10 cellular contexts compared by ENCODE assay signal in the genomic region with DNA sequence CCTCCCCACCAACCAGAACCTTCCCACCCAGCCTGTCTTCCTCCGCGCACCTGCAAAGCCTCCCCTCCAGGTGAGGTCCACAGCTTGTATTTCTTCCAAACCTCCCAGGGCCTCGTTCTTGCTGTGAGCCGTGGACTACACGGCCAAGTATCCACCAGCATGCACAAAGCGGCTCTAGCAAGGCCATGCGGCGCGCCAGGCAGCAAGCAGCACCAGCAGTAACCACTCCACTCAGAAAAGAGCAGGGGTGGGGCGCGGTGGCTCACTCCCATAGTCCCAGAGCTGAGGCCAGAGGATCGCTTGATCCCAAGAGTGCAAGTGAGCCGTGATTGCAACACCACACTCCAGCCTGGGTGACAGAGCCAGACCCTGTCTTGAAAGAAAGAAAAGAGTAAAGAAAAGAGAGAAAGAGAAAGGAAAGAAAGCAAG. TPM values are rescaled to one million over a fixed set of nuclear protein-coding genes. Genes with fewer than 3 reads are reported as not detected.
A peak's percentile ranks its signal among the peaks of the same experiment; 100 is the strongest.
DNase-seq lines count a peak whose midpoint lies in the region; TF ChIP-seq lines count a peak whose summit lies in the region.
"Had no signal": no experiment of that assay in that cellular context is flagged by ENCODE, and none has a peak within 500 bp of the region (broad histone marks: within the 10 kb centered on the region; RNA-seq: fewer than 3 reads in every experiment).

No MANE protein-coding gene starts in this region.

- in situ Hi-C loops in mammary epithelial cell (cut with MboI; ENCODE audit: low sequenced_read_pairs in 2 of 2) = no loop called here

- H3K9me3 ChIP-seq in HUES6 (ENCODE audit: control insufficient read depth, insufficient read depth, low read depth, low read length) (no peaks in the 10 kb centered on the region), mammary epithelial cell (replicated peaks; ENCODE audit: insufficient read depth, low read length) (no peaks in the 10 kb centered on the region)

- WGBS in mammary epithelial cell (ENCODE audit: low coverage, missing lambda C conversion rate) = 4% methylated on average over 13 of the region's 13 CpGs

- no peaks in the 10 kb centered on the region for H3K9me3 Mint-ChIP-seq in T-helper 2 cell treated with Interferon-gamma antibody and Interleukin-4, amounts not matched to agents 5 μg/mL and 100 μg/mL, for 36 hours

- H3K4me3 ChIP-seq in HUES6 (ENCODE audit: low read depth, low read length) (peak overlapping the region; percentile 72), mammary epithelial cell (replicated peaks in 1 of 3; ENCODE audit: insufficient read depth in 1 of 3, low read depth in 2 of 3, low read length in 3 of 3) (peak overlapping the region in 2 of 3 experiments; percentile 23 to 35)

- H3K79me2 ChIP-seq in mammary epithelial cell (ENCODE audit: insufficient read depth, low read length) = peaks cover 38% of the 10 kb centered on the region

- no peaks in the 10 kb centered on the region for H4K20me1 ChIP-seq in mammary epithelial cell (ENCODE audit: insufficient read depth, low read length)

- H3K27me3 Mint-ChIP-seq in T-helper 2 cell treated with Interferon-gamma antibody and Interleukin-4, amounts not matched to agents 5 μg/mL and 100 μg/mL, for 36 hours (ENCODE audit: low read depth) = peaks cover 78% of the 10 kb centered on the region

- DNase-seq in mammary epithelial cell (no peak), iris pigment epithelial cell (ENCODE audit: low read depth) (peak; percentile 49), retina (peak; percentile 66), Kasumi-1 (lab: John Stamatoyannopoulos, UW) (no peak), NCI-H69 (lab: John Stamatoyannopoulos, UW) (no peak)
- DNase-seq in T-helper 2 cell treated with Interferon-gamma antibody and Interleukin-4, amounts not matched to agents 5 μg/mL and 100 μg/mL, for 36 hours (ENCODE audit: low spot score) = no peak
- DNase-seq in activated CD8-positive, alpha-beta memory T cell treated with anti-CD3 and anti-CD28 coated beads, Interleukin-2, amount 50 U/mL, for 48 hours = no peak
- DNase-seq: foreskin melanocyte, SIG-M5 had no signal

- H3K36me3 Mint-ChIP-seq in T-helper 2 cell treated with Interferon-gamma antibody and Interleukin-4, amounts not matched to agents 5 μg/mL and 100 μg/mL, for 36 hours (ENCODE audit: low read depth) = no peaks in the 10 kb centered on the region

- CTCF ChIA-PET in mammary epithelial cell (lab: Charles Lee; ENCODE audit: low non-redundant PET) = no interaction called here

- TF ChIP-seq CTCF in mammary epithelial cell (conservative IDR thresholded peaks at IDR 0.05 in 1 of 2, IDR thresholded peaks at IDR 0.05 in 1 of 2; ENCODE audit: extremely low read depth in 1 of 2, insufficient read depth in 1 of 2, low read depth in 1 of 2, low read length in 2 of 2) = no peak

- peaks cover 6% of the 10 kb centered on the region; the same call in 1 of the 2 replicates for H3K36me3 ChIP-seq in HUES6 (ENCODE audit: control insufficient read depth, insufficient read depth, low read length)
- H3K36me3 ChIP-seq in mammary epithelial cell (ENCODE audit: insufficient read depth, low read length) = peaks cover 4% of the 10 kb centered on the region

- H3K27me3 ChIP-seq in HUES6 (ENCODE audit: control insufficient read depth, insufficient read depth, low read length) = peaks cover 9% of the 10 kb centered on the region; the same call in 1 of the 2 replicates
- H3K27me3 ChIP-seq in mammary epithelial cell (ENCODE audit: insufficient read depth, low read length) = no peaks in the 10 kb centered on the region

- no TSS peak for BruUV-seq in mammary epithelial cell (replicated peaks; lab: Mats Ljungman, UMichigan)

- H3K9ac ChIP-seq in HUES6 (ENCODE audit: low read length) (peak overlapping the region; percentile 57), mammary epithelial cell (ENCODE audit: insufficient read depth, low read length) (no peak overlapping the region)

- H3K27ac Mint-ChIP-seq in T-helper 2 cell treated with Interferon-gamma antibody and Interleukin-4, amounts not matched to agents 5 μg/mL and 100 μg/mL, for 36 hours = no peak overlapping the region

- intact Hi-C loops in mammary epithelial cell (cut with micrococcal nuclease) = loop anchor here (10.0 kb wide), 1 partner anchor 256 kb away; a partner anchor contains a TSS

- peaks cover 9% of the 10 kb centered on the region for H3K4me1 Mint-ChIP-seq in T-helper 2 cell treated with Interferon-gamma antibody and Interleukin-4, amounts not matched to agents 5 μg/mL and 100 μg/mL, for 36 hours (ENCODE audit: low read depth)

- dilution Hi-C loops in mammary epithelial cell (cut with HindIII; ENCODE audit: low sequenced_read_pairs) = loop anchor here (5.0 kb wide), 2 partner anchors 39 to 79 kb away; no protein-coding TSS in a partner anchor

- H3K4me1 ChIP-seq in HUES6 (ENCODE audit: control insufficient read depth, insufficient read depth, low read length) (peaks cover 29% of the 10 kb centered on the region), mammary epithelial cell (ENCODE audit: insufficient read depth, low read length) (peaks cover 42% of the 10 kb centered on the region)

- H3K27ac ChIP-seq in HUES6 (ENCODE audit: low read depth, low read length) = no peak overlapping the region
- no peak overlapping the region for H3K27ac ChIP-seq in mammary epithelial cell (ENCODE audit: insufficient read depth, low read depth, low read length)

- peak overlapping the region; percentile 65 for H3K4me2 ChIP-seq in mammary epithelial cell (ENCODE audit: insufficient read depth, low read depth, low read length)

- no peak overlapping the region for H2AFZ ChIP-seq in mammary epithelial cell (ENCODE audit: low read depth, low read length)

- no peak overlapping the region for H3K4me3 Mint-ChIP-seq in T-helper 2 cell treated with Interferon-gamma antibody and Interleukin-4, amounts not matched to agents 5 μg/mL and 100 μg/mL, for 36 hours

RNA-seq across cellular contexts. Expression of a gene that starts 4.7 kb away (rescaled TPM):
- 100 to 1,000 TPM in 1 of 2 donors, 10 to 100 TPM in 1; 94.6 to 110 TPM for total RNA-seq in mammary epithelial cell
- polyA plus RNA-seq in mammary epithelial cell = 47.7 TPM
- polyA minus RNA-seq in mammary epithelial cell = 47.1 TPM

RNA-seq across cellular contexts. Expression of a gene that starts 20.1 kb away (rescaled TPM):
- total RNA-seq in mammary epithelial cell = 1 to 10 TPM in 1 of 2 donors, not detected in 1; 2.3 TPM
- not detected for polyA plus RNA-seq in mammary epithelial cell
- polyA minus RNA-seq in mammary epithelial cell = not detected

Comparison
In these comparisons a context has a peak if more than half of its experiments do, and no peak if none do; other contexts are left out.
1. DNase-seq: peak in iris pigment epithelial cell (single experiment) and retina (single experiment); none in mammary epithelial cell (single experiment), T-helper 2 cell treated with Interferon-gamma antibody and Interleukin-4, amounts not matched to agents 5 μg/mL and 100 μg/mL, for 36 hours (single experiment), Kasumi-1 (0 of 2), NCI-H69 (single experiment) and activated CD8-positive, alpha-beta memory T cell treated with anti-CD3 and anti-CD28 coated beads, Interleukin-2, amount 50 U/mL, for 48 hours (single experiment).